1 cellular context compared by ENCODE assay signal in genomic region chr6:109458774-109459531, GRCh38.
TF ChIP-seq lines count a peak whose summit lies in the region.

No MANE protein-coding gene starts in this region.

TF ChIP-seq in GM12878, 131 proteins besides CTCF, POLR2A, EP300 and RAD21 (continues in another document):
- TF ChIP-seq RELA (IDR thresholded peaks at IDR 0.05; ENCODE audit: borderline replicate concordance, partially characterized antibody) (no peak), RB1 (IDR thresholded peaks at IDR 0.05; ENCODE audit: borderline replicate concordance) (no peak), PAX8 (IDR thresholded peaks at IDR 0.05) (no peak), TARDBP (IDR thresholded peaks at IDR 0.05; ENCODE audit: borderline replicate concordance) (no peak), PKNOX1 (IDR thresholded peaks at IDR 0.05) (peak; percentile 53; the same call in 1 of the 2 replicates), ASH2L (IDR thresholded peaks at IDR 0.05; ENCODE audit: borderline replicate concordance, low read depth) (no peak), ZBTB11 (CRISPR knock-in tag; IDR thresholded peaks at IDR 0.05) (no peak), CBX3 (IDR thresholded peaks at IDR 0.05; ENCODE audit: borderline replicate concordance, low read depth) (no peak), CREB1 (IDR thresholded peaks at IDR 0.05; ENCODE audit: low read depth) (peak; percentile 44; the same call in 1 of the 2 replicates), BCL3 (IDR thresholded peaks at IDR 0.05; ENCODE audit: borderline replicate concordance, insufficient read depth, low read depth, low read length, poor library complexity, severe bottlenecking) (no peak), SREBF2 (IDR thresholded peaks at IDR 0.05; ENCODE audit: low read length) (no peak), STAT1 (conservative IDR thresholded peaks at IDR 0.05) (no peak), E2F8 (IDR thresholded peaks at IDR 0.05; ENCODE audit: low read depth, partially characterized antibody) (no peak), EED (IDR thresholded peaks at IDR 0.05; ENCODE audit: low read depth) (peak; percentile 78), GABPA (IDR thresholded peaks at IDR 0.05; ENCODE audit: low read depth) (no peak), ZNF384 (IDR thresholded peaks at IDR 0.05; ENCODE audit: borderline replicate concordance, low read depth, low read length) (no peak), SPI1 (IDR thresholded peaks at IDR 0.05; ENCODE audit: borderline replicate concordance, insufficient read depth, low read depth, low read length) (peak; percentile 58), IRF4 (IDR thresholded peaks at IDR 0.05; ENCODE audit: low read depth, low read length) (no peak), BHLHE40 (IDR thresholded peaks at IDR 0.05; ENCODE audit: borderline replicate concordance in 1 of 2, low read depth in 2 of 2, low read length in 1 of 2) (peak in 1 of 2 experiments; percentile 57; a peak in 2 of 4 replicates), POLR2AphosphoS5 (IDR thresholded peaks at IDR 0.05; ENCODE audit: low read length) (no peak), FOXK2 (IDR thresholded peaks at IDR 0.05) (no peak), FOXM1 (IDR thresholded peaks at IDR 0.05; ENCODE audit: low read depth, low read length) (no peak), SREBF1 (IDR thresholded peaks at IDR 0.05; ENCODE audit: low read length) (no peak), ATF3 (IDR thresholded peaks at IDR 0.05; ENCODE audit: borderline replicate concordance, extremely low read depth, low read depth, low read length) (0 out of 2 replicates have a peak, but pooled peaks have one; percentile 6), POLR2AphosphoS2 (IDR thresholded peaks at IDR 0.05; ENCODE audit: low read depth, low read length) (0 out of 2 replicates have a peak, but pooled peaks have one; percentile 25), ZNF24 (IDR thresholded peaks at IDR 0.05) (no peak), SMAD1 (IDR thresholded peaks at IDR 0.05; ENCODE audit: low read depth, partially characterized antibody) (no peak), DPF2 (IDR thresholded peaks at IDR 0.05) (no peak), BACH1 (IDR thresholded peaks at IDR 0.05; ENCODE audit: borderline replicate concordance) (no peak), EGR1 (IDR thresholded peaks at IDR 0.05; ENCODE audit: borderline replicate concordance in 1 of 2, low read depth in 2 of 2, low read length in 2 of 2) (no peak), MXI1 (IDR thresholded peaks at IDR 0.05; ENCODE audit: low read depth, low read length) (no peak), SIX5 (IDR thresholded peaks at IDR 0.05; ENCODE audit: low read depth, low read length, severe bottlenecking) (no peak), RELB (IDR thresholded peaks at IDR 0.05; ENCODE audit: low read depth) (peak; percentile 91), JUNB (IDR thresholded peaks at IDR 0.05) (no peak), NR2F1 (conservative IDR thresholded peaks at IDR 0.05) (no peak), CBX5 (IDR thresholded peaks at IDR 0.05; ENCODE audit: low read depth) (no peak), TBL1XR1 (IDR thresholded peaks at IDR 0.05; ENCODE audit: low read depth, low read length) (no peak), ZNF687 (IDR thresholded peaks at IDR 0.05) (peak; percentile 65), ELK1 (IDR thresholded peaks at IDR 0.05; ENCODE audit: low read depth, low read length) (no peak), BCLAF1 (IDR thresholded peaks at IDR 0.05) (no peak), IRF5 (IDR thresholded peaks at IDR 0.05; ENCODE audit: borderline replicate concordance) (no peak), MTA2 (IDR thresholded peaks at IDR 0.05; ENCODE audit: low read depth) (no peak; the same call in 1 of the 2 replicates), MYB (IDR thresholded peaks at IDR 0.05; ENCODE audit: borderline replicate concordance, low read depth, low read length) (no peak)
